ENCODE assay signal across 14 cellular contexts in the genomic region with DNA sequence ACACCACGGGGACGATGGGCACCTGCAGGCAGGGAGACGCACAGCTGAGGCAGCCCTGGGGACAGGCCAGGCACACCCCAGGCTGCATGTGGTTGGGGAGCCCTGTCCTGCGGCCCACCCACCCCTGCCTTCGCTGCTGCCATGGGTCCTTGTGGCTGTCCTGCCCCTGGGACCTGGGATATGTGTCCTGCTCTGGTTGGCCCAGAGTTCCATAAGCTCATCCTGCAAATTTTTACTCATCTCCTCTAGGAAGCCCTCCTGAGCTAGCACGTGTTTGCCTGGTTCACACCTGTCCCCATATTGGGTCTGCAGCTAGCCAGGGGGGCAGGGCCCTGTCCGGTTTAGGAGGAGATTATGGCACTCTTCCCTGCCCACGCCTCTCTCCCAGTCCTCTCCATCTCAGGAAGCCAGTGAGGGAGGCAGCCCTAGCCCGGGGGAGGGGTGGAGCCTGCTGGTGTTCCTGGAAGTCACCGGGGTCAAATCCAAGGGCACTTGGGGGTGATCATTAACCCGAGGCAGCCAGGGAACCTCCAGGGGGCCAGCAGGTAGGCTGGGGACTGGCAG. TPM values are rescaled to one million over a fixed set of nuclear protein-coding genes. Genes with fewer than 3 reads are reported as not detected.
DNase-seq lines count a peak whose midpoint lies in the region; ATAC-seq and TF ChIP-seq lines count a peak whose summit lies in the region.
"Had no signal": no experiment of that assay in that cellular context is flagged by ENCODE, and none has a peak within 500 bp of the region (broad histone marks: within the 10 kb centered on the region; RNA-seq: fewer than 3 reads in every experiment).

No MANE protein-coding gene starts in this region.

- intact Hi-C loops in body of pancreas (cut with DNase I) (no loop called here), left colon (cut with DNase I, micrococcal nuclease) (no loop called here)

- DNase-seq in HuH-7 (ENCODE audit: low spot score) (peak; percentile 98), body of pancreas (peak; percentile 84 to 95 (median 93)), left colon (peak; percentile 76 to 85), SKM-1 (lab: John Stamatoyannopoulos, UW; ENCODE audit: unreplicated experiment) (no peak)
- no peak for DNase-seq in stimulated activated effector memory CD8-positive, alpha-beta T cell treated with anti-CD3 and anti-CD28 coated beads, Interleukin-12 subunit alpha, Interleukin-12 subunit beta, amount 100 ng/mL, for 72 hours (ENCODE audit: low spot score in 2 of 2)
- DNase-seq in activated naive CD8-positive, alpha-beta T cell treated with anti-CD3 and anti-CD28 coated beads, Interleukin-2, amount 50 U/mL, for 24 hours: no peak
- DNase-seq: activated CD8-positive, alpha-beta T cell treated with anti-CD3 and anti-CD28 coated beads, Interleukin-2, amount 10 ng/mL, durations not matched to agents 7 days and 5 days; esophagus squamous epithelium; NCI-H1105; NCI-H226; SJCRH30; stimulated activated naive CD4-positive, alpha-beta T cell treated with Interleukin-2 at 50 U/mL for 16 hours had no signal

- ATAC-seq in body of pancreas: peak; percentile 74
- ATAC-seq in left colon: peak; percentile 61
- no peak for ATAC-seq in stimulated activated effector memory CD8-positive, alpha-beta T cell treated with anti-CD3 and anti-CD28 coated beads, Interleukin-12 subunit alpha, Interleukin-12 subunit beta, amount 100 ng/mL, for 72 hours
- no peak for ATAC-seq in GM19023 (IDR thresholded peaks at IDR 0.05; ENCODE audit: unreplicated experiment)
- no peak for ATAC-seq in activated naive CD8-positive, alpha-beta T cell treated with anti-CD3 and anti-CD28 coated beads, Interleukin-2, amount 50 U/mL, for 24 hours
- ATAC-seq: activated CD8-positive, alpha-beta T cell treated with anti-CD3 and anti-CD28 coated beads, Interleukin-2, amount 10 ng/mL, durations not matched to agents 7 days and 5 days had no signal

- TF ChIP-seq POLR2A in body of pancreas (IDR thresholded peaks at IDR 0.05): no peak

- no peak overlapping the region for H3K4me3 Mint-ChIP-seq in stimulated activated effector memory CD8-positive, alpha-beta T cell treated with anti-CD3 and anti-CD28 coated beads, Interleukin-12 subunit alpha, Interleukin-12 subunit beta, amount 100 ng/mL, for 72 hours
- no peak overlapping the region for H3K4me3 Mint-ChIP-seq in activated naive CD8-positive, alpha-beta T cell treated with anti-CD3 and anti-CD28 coated beads, Interleukin-2, amount 50 U/mL, for 24 hours
- H3K4me3 Mint-ChIP-seq: activated CD8-positive, alpha-beta T cell treated with anti-CD3 and anti-CD28 coated beads, Interleukin-2, amount 10 ng/mL, durations not matched to agents 7 days and 5 days had no signal

- H3K27ac Mint-ChIP-seq in stimulated activated effector memory CD8-positive, alpha-beta T cell treated with anti-CD3 and anti-CD28 coated beads, Interleukin-12 subunit alpha, Interleukin-12 subunit beta, amount 100 ng/mL, for 72 hours: peak overlapping the region; percentile 63
- no peak overlapping the region for H3K27ac Mint-ChIP-seq in activated naive CD8-positive, alpha-beta T cell treated with anti-CD3 and anti-CD28 coated beads, Interleukin-2, amount 50 U/mL, for 24 hours
- H3K27ac Mint-ChIP-seq: activated CD8-positive, alpha-beta T cell treated with anti-CD3 and anti-CD28 coated beads, Interleukin-2, amount 10 ng/mL, durations not matched to agents 7 days and 5 days had no signal

- H3K27me3 ChIP-seq in body of pancreas: no peaks in the 10 kb centered on the region

- no peaks in the 10 kb centered on the region for H3K9me3 ChIP-seq in body of pancreas
- H3K9me3 ChIP-seq: esophagus squamous epithelium, SJCRH30 had no signal

- peak overlapping the region in 3 of 4 donors; percentile 58 to 80 (median 76) for H3K27ac ChIP-seq in body of pancreas
- H3K27ac ChIP-seq: C4-2B, SJCRH30 had no signal

- H3K9me3 Mint-ChIP-seq in stimulated activated effector memory CD8-positive, alpha-beta T cell treated with anti-CD3 and anti-CD28 coated beads, Interleukin-12 subunit alpha, Interleukin-12 subunit beta, amount 100 ng/mL, for 72 hours: no peaks in the 10 kb centered on the region
- no peaks in the 10 kb centered on the region for H3K9me3 Mint-ChIP-seq in activated naive CD8-positive, alpha-beta T cell treated with anti-CD3 and anti-CD28 coated beads, Interleukin-2, amount 50 U/mL, for 24 hours

- WGBS in body of pancreas, 2 donors: 51 to 52% methylated on average over 9 to 11 of the region's 11 CpGs

- no peaks in the 10 kb centered on the region for H3K36me3 ChIP-seq in body of pancreas (replicated peaks in 1 of 2; ENCODE audit: insufficient read depth in 1 of 2, low read depth in 2 of 2)
- H3K36me3 ChIP-seq: SJCRH30 had no signal

- no peaks in the 10 kb centered on the region for H3K27me3 Mint-ChIP-seq in activated naive CD8-positive, alpha-beta T cell treated with anti-CD3 and anti-CD28 coated beads, Interleukin-2, amount 50 U/mL, for 24 hours

- no peaks in the 10 kb centered on the region for H3K4me1 Mint-ChIP-seq in stimulated activated effector memory CD8-positive, alpha-beta T cell treated with anti-CD3 and anti-CD28 coated beads, Interleukin-12 subunit alpha, Interleukin-12 subunit beta, amount 100 ng/mL, for 72 hours
- H3K4me1 Mint-ChIP-seq in activated naive CD8-positive, alpha-beta T cell treated with anti-CD3 and anti-CD28 coated beads, Interleukin-2, amount 50 U/mL, for 24 hours: no peaks in the 10 kb centered on the region

- TF ChIP-seq CTCF in body of pancreas (IDR thresholded peaks at IDR 0.05): peak in 3 of 7 experiments; percentile 8 to 31 (median 26)

- peaks cover 8% of the 10 kb centered on the region for H3K36me3 Mint-ChIP-seq in stimulated activated effector memory CD8-positive, alpha-beta T cell treated with anti-CD3 and anti-CD28 coated beads, Interleukin-12 subunit alpha, Interleukin-12 subunit beta, amount 100 ng/mL, for 72 hours
- H3K36me3 Mint-ChIP-seq in activated naive CD8-positive, alpha-beta T cell treated with anti-CD3 and anti-CD28 coated beads, Interleukin-2, amount 50 U/mL, for 24 hours (ENCODE audit: low read depth): no peaks in the 10 kb centered on the region

- no peak overlapping the region for H3K4me3 ChIP-seq in body of pancreas
- H3K4me3 ChIP-seq: esophagus squamous epithelium, SJCRH30 had no signal

- peaks cover 63% of the 10 kb centered on the region for H3K4me1 ChIP-seq in body of pancreas
- H3K4me1 ChIP-seq: SJCRH30 had no signal

RNA-seq across cellular contexts. Expression of gene EGFL7, which starts 12.2 kb away (rescaled TPM):
- total RNA-seq in body of pancreas (10 to 100 TPM; 14.8 to 47.0 TPM), left colon (10 to 100 TPM; 14.3 to 17.2 TPM)

RNA-seq across cellular contexts. Expression of gene AGPAT2, which starts 12.4 kb away (rescaled TPM):
- total RNA-seq in body of pancreas: 100 to 1,000 TPM in 1 of 2 donors, 10 to 100 TPM in 1; 94.2 to 275 TPM
- 100 to 1,000 TPM; 152 to 211 TPM for total RNA-seq in left colon

RNA-seq across cellular contexts. Expression of gene DIPK1B, which starts 37.5 kb away (rescaled TPM):
- 10 to 100 TPM in 1 of 2 donors, 1 to 10 TPM in 1; 2.0 to 25.7 TPM for total RNA-seq in body of pancreas
- 1 to 10 TPM; 1.3 to 2.1 TPM for total RNA-seq in left colon

Comparison
In these comparisons a context has a peak if more than half of its experiments do, and no peak if none do; other contexts are left out.
1. DNase-seq: peak in HuH-7 (single experiment), body of pancreas (4 of 4) and left colon (2 of 2); none in stimulated activated effector memory CD8-positive, alpha-beta T cell treated with anti-CD3 and anti-CD28 coated beads, Interleukin-12 subunit alpha, Interleukin-12 subunit beta, amount 100 ng/mL, for 72 hours (0 of 2), SKM-1 (single experiment) and activated naive CD8-positive, alpha-beta T cell treated with anti-CD3 and anti-CD28 coated beads, Interleukin-2, amount 50 U/mL, for 24 hours (single experiment).
2. ATAC-seq: peak in body of pancreas (single experiment) and left colon (single experiment); none in stimulated activated effector memory CD8-positive, alpha-beta T cell treated with anti-CD3 and anti-CD28 coated beads, Interleukin-12 subunit alpha, Interleukin-12 subunit beta, amount 100 ng/mL, for 72 hours (single experiment), GM19023 (single experiment) and activated naive CD8-positive, alpha-beta T cell treated with anti-CD3 and anti-CD28 coated beads, Interleukin-2, amount 50 U/mL, for 24 hours (single experiment).